ENCODE assay signal across 17 cellular contexts in the genomic region with DNA sequence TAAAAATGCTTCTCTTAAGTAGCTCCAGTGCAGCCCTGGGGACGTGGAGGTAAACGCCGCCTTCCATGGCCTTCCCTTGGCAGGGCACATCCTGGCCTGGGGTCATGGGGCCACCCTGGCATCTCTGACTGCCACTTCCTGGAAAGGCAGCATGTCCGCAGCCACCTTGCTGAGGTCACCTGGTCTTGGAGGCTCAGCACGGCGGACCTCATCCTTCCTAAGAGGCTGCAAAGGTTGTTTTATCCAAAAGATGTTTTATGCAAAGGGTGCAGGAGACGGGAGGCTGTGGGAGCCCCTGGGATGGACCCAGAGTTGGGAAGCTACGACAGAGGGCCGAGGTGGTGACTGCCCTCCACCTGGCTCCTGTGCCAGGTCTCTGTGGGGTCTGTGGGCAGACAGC.
"Had no signal": no experiment of that assay in that cellular context is flagged by ENCODE, and none has a peak within 500 bp of the region (broad histone marks: within the 10 kb centered on the region; RNA-seq: fewer than 3 reads in every experiment).

No MANE protein-coding gene starts in this region.

- ATAC-seq: activated CD8-positive, alpha-beta memory T cell treated with anti-CD3 and anti-CD28 coated beads, Interleukin-2, amount 10 ng/mL, durations not matched to agents 7 days and 5 days; right lobe of liver; stimulated activated memory B cell treated with anti-CD40 and anti-IgM and Interleukin-4, amounts not matched to agents 10 μg/mL and 1 μg/mL and 100 μg/mL, for 72 hours had no signal

- H3K4me1 ChIP-seq: adrenal gland, breast epithelium, right lobe of liver, tibial artery, uterus had no signal

- H3K27me3 ChIP-seq: adrenal gland, breast epithelium, right lobe of liver, tibial artery, uterus had no signal

- H3K27ac ChIP-seq: adrenal gland, breast epithelium, right lobe of liver, SK-N-MC, tibial artery, uterus had no signal

- H3K36me3 ChIP-seq: adrenal gland, breast epithelium, right lobe of liver, tibial artery, uterus had no signal

- H3K9me3 ChIP-seq: adrenal gland, breast epithelium, right lobe of liver, tibial artery, uterus had no signal

- H3K4me2 ChIP-seq: smooth muscle cell had no signal

- DNase-seq: activated CD4-positive, alpha-beta memory T cell treated with anti-CD3 and anti-CD28 coated beads for 36 hours; activated CD4-positive, alpha-beta T cell treated with anti-CD3 and anti-CD28 coated beads for 4 hours; activated CD8-positive, alpha-beta memory T cell treated with anti-CD3 and anti-CD28 coated beads, Interleukin-2, amount 10 ng/mL, durations not matched to agents 7 days and 5 days; activated T-cell treated with anti-CD3 and anti-CD28 coated beads, Interleukin-2, amount 50 U/mL, for 1 hour; midbrain; nephron progenitor cell; occipital lobe; right lobe of liver; stimulated activated CD4-positive, alpha-beta T cell treated with anti-CD3 and anti-CD28 coated beads, Interleukin-4, amount 100 ng/mL, for 24 hours had no signal

- H3K4me3 ChIP-seq: adrenal gland, breast epithelium, lung, right lobe of liver, SK-N-MC, smooth muscle cell, tibial artery, uterus had no signal
